25 cellular contexts compared by ENCODE assay signal in genomic region chr3:85068911-85069310, GRCh38.
"Had no signal": no experiment of that assay in that cellular context is flagged by ENCODE, and none has a peak within 500 bp of the region (broad histone marks: within the 10 kb centered on the region; RNA-seq: fewer than 3 reads in every experiment).

No MANE protein-coding gene starts in this region.

- H3K4me3 Mint-ChIP-seq: IgD-negative memory B cell; T-cell; T-helper 1 cell treated with Interleukin-12 subunit alpha and Interleukin-12 subunit beta and Interleukin-4 antibody, amounts not matched to agents 30 μg/mL and 1 μg/mL, for 36 hours had no signal

- H3K27ac Mint-ChIP-seq: IgD-negative memory B cell; T-cell; T-helper 1 cell treated with Interleukin-12 subunit alpha and Interleukin-12 subunit beta and Interleukin-4 antibody, amounts not matched to agents 30 μg/mL and 1 μg/mL, for 36 hours had no signal

- DNase-seq: Kasumi-1; MM.1S; NCI-H1092 treated with DMSO at 0.1 percent for 48 hours; NCI-H1436 treated with DMSO at 0.1 percent for 48 hours; NCI-H1694; NCI-H187 treated with DMSO at 0.1 percent for 48 hours; NCI-H2029 treated with DMSO at 0.1 percent for 48 hours; NCI-H2107; NCI-H2171 treated with DMSO at 0.1 percent for 48 hours; NCI-H345; NCI-H446 treated with DMSO at 0.1 percent for 48 hours; NCI-H510A treated with DMSO at 0.1 percent for 48 hours; NCI-H526; NCI-H748 treated with DMSO at 0.1 percent for 48 hours; NK-92 treated with Interleukin-12 subunit alpha and Interleukin-12 subunit beta, amount 100 ng/mL, for 24 hours; PC-3; RPMI8226; SHP77; SK-N-SH; SW 1271; T-cell had no signal

- H3K4me1 Mint-ChIP-seq: IgD-negative memory B cell, T-cell had no signal

- H3K27me3 Mint-ChIP-seq: IgD-negative memory B cell, T-cell had no signal

- ATAC-seq: K562, Panc1, PC-3, T-cell had no signal

- H3K36me3 Mint-ChIP-seq: IgD-negative memory B cell, T-cell had no signal
